Comparison of ENCODE assay signal across 18 cellular contexts in the genomic region with DNA sequence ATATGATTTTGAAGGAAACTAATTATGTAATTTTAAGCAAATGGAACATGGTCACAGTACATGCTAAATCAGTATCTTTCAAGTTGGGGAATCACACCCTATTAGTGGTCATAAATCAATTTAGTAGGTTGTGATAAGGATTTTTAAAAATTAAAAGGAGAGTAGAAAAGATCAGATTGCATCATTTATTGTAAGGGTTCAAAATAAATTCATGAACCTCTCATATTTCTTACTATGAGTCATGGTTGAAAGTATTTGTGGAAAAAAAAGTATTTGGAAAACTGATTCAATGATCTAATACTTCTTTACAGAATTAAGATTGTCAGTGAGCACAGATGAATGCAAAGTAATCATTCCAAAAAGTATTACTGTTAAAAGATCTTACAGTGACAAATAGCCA. TPM values are rescaled to one million over a fixed set of nuclear protein-coding genes. Genes with fewer than 3 reads are reported as not detected.
DNase-seq lines count a peak whose midpoint lies in the region; ATAC-seq, FAIRE-seq and TF ChIP-seq lines count a peak whose summit lies in the region.
"Had no signal": no experiment of that assay in that cellular context is flagged by ENCODE, and none has a peak within 500 bp of the region (broad histone marks: within the 10 kb centered on the region; RNA-seq: fewer than 3 reads in every experiment).

No MANE protein-coding gene starts in this region.

- no peak overlapping the region for H3K23ac ChIP-seq in trophoblast cell (ENCODE audit: low read length)

- H4K12ac ChIP-seq in trophoblast cell (ENCODE audit: low read depth, low read length), result no peak overlapping the region

- TF ChIP-seq EP300 in HepG2 (IDR thresholded peaks at IDR 0.05; ENCODE audit: low read depth in 2 of 2, low read length in 2 of 2) (no peak), HepG2 (CRISPR knock-in tag; IDR thresholded peaks at IDR 0.05; ENCODE audit: borderline replicate concordance) (no peak)

- H3K18ac ChIP-seq in trophoblast cell (ENCODE audit: low read length), result no peak overlapping the region

- no peaks in the 10 kb centered on the region for H3K79me1 ChIP-seq in trophoblast cell (ENCODE audit: low read length)

- no peak overlapping the region for H2BK12ac ChIP-seq in trophoblast cell (ENCODE audit: low read length)

- FAIRE-seq in HepG2 (lab: Jason Lieb, UNC), result no peak

- H3K4me3 ChIP-seq in HepG2 (replicated peaks in 1 of 3; ENCODE audit: insufficient read depth in 1 of 3, low read depth in 2 of 3, low read length in 3 of 3) (no peak overlapping the region), right lobe of liver (no peak overlapping the region), fibroblast of mammary gland (ENCODE audit: control insufficient read depth, low read depth, low read length) (no peak overlapping the region), trophoblast cell (ENCODE audit: low read depth, low read length) (no peak overlapping the region)
- H3K4me3 ChIP-seq: colonic mucosa, esophagus squamous epithelium, sigmoid colon, uterus had no signal

- H4K20me1 ChIP-seq in HepG2 (ENCODE audit: insufficient read depth, low read length), result no peaks in the 10 kb centered on the region

- DNase-seq in HepG2 (ENCODE audit: low spot score) (no peak), right lobe of liver (no peak), fibroblast of mammary gland (ENCODE audit: low read depth) (peak; percentile 43), trophoblast cell (no peak), left lobe of liver (ENCODE audit: low spot score) (no peak)
- DNase-seq: colonic mucosa; esophagus squamous epithelium; NCI-H1694 treated with DMSO at 0.1 percent for 48 hours; NCI-H524 treated with DMSO at 0.1 percent for 48 hours; OCI-M1; sigmoid colon; stimulated activated naive CD4-positive, alpha-beta T cell; SW 1271; uterus had no signal

- H2BK5ac ChIP-seq in trophoblast cell (ENCODE audit: low read depth, low read length, poor library complexity), result no peak overlapping the region

- TF ChIP-seq RAD21 in HepG2 (CRISPR knock-in tag; IDR thresholded peaks at IDR 0.05), result no peak

- TF ChIP-seq POLR2A in HepG2 (IDR thresholded peaks at IDR 0.05; ENCODE audit: insufficient read depth in 1 of 2, low read depth in 2 of 2, low read length in 2 of 2) (no peak), right lobe of liver (IDR thresholded peaks at IDR 0.05) (no peak)

- no peaks in the 10 kb centered on the region for H3K9me3 Mint-ChIP-seq in activated naive CD8-positive, alpha-beta T cell (ENCODE audit: low read depth)

- no peak overlapping the region for H3K4me3 Mint-ChIP-seq in activated naive CD8-positive, alpha-beta T cell

- H3K4me1 Mint-ChIP-seq in activated naive CD8-positive, alpha-beta T cell (ENCODE audit: low read depth), result peaks cover 50% of the 10 kb centered on the region

- CTCF ChIA-PET in HepG2 (lab: Yijun Ruan, JAX; ENCODE audit: low intra/inter-chr PET ratio, low total read pairs), result no interaction called here

- H3K4me1 ChIP-seq in HepG2 (ENCODE audit: insufficient read depth, low read length) (peaks cover 32% of the 10 kb centered on the region), right lobe of liver (peaks cover 0 to 4% (median 0%) of the 10 kb centered on the region in 4 donors), trophoblast cell (ENCODE audit: control insufficient read depth in 1 of 2, insufficient read depth in 2 of 2, low read length in 2 of 2) (no peaks in the 10 kb centered on the region)
- H3K4me1 ChIP-seq: colonic mucosa, uterus had no signal

- POLR2A ChIA-PET in HepG2 (lab: Yijun Ruan, JAX), result no interaction called here

- intact Hi-C loops in HepG2 (cut with micrococcal nuclease; ENCODE audit: unreplicated experiment) (no loop called here), right lobe of liver (cut with DNase I) (no loop called here)

- H3K27me3 Mint-ChIP-seq in activated naive CD8-positive, alpha-beta T cell, result no peaks in the 10 kb centered on the region

- H2AFZ ChIP-seq in HepG2 (ENCODE audit: low read length) (no peak overlapping the region), trophoblast cell (ENCODE audit: insufficient read depth, low read length, poor library complexity) (no peak overlapping the region)

- H3K4me2 ChIP-seq in HepG2 (ENCODE audit: low read depth, low read length), result no peak overlapping the region
- H3K4me2 ChIP-seq in trophoblast cell (ENCODE audit: low read length), result no peak overlapping the region

- peaks cover 9% of the 10 kb centered on the region for H3K79me2 ChIP-seq in HepG2 (ENCODE audit: insufficient read depth, low read length)
- H3K79me2 ChIP-seq in trophoblast cell (ENCODE audit: control insufficient read depth, insufficient read depth, low read length, poor library complexity), result no peaks in the 10 kb centered on the region

- TF ChIP-seq CTCF in HepG2 (CRISPR knock-in tag; IDR thresholded peaks at IDR 0.05) (no peak), right lobe of liver (IDR thresholded peaks at IDR 0.05) (no peak), fibroblast of mammary gland (conservative IDR thresholded peaks at IDR 0.05; ENCODE audit: control insufficient read depth, insufficient read depth, low read depth, low read length) (no peak)

- H3K36me3 Mint-ChIP-seq in activated naive CD8-positive, alpha-beta T cell, result peaks cover 13% of the 10 kb centered on the region

- in situ Hi-C loops in HepG2 (cut with HindIII; ENCODE audit: extremely low pct_ligation_motif_present, low pct_unique_long_range_greater_than_20kb), result no loop called here

- no peak overlapping the region for H4K91ac ChIP-seq in trophoblast cell (ENCODE audit: low read depth, low read length)

- no peak overlapping the region for H3K27ac ChIP-seq in HepG2 (ENCODE audit: extremely low read length, insufficient read depth, low read length)
- no peak overlapping the region for H3K27ac ChIP-seq in right lobe of liver
- no peak overlapping the region for H3K27ac ChIP-seq in trophoblast cell (ENCODE audit: low read depth, low read length)
- H3K27ac ChIP-seq: colonic mucosa, esophagus squamous epithelium, sigmoid colon had no signal

- no peak overlapping the region for H3K4ac ChIP-seq in trophoblast cell (ENCODE audit: low read depth, low read length)

- H3K9ac ChIP-seq in HepG2 (ENCODE audit: insufficient read depth, low read depth, low read length) (no peak overlapping the region), trophoblast cell (ENCODE audit: low read length) (no peak overlapping the region)

- no peak overlapping the region for H3K14ac ChIP-seq in trophoblast cell (ENCODE audit: low read length)

- H3K9me3 ChIP-seq in HepG2 (ENCODE audit: low read length) (no peaks in the 10 kb centered on the region), right lobe of liver (no peaks in the 10 kb centered on the region), trophoblast cell (ENCODE audit: insufficient read depth, low read depth, low read length) (no peaks in the 10 kb centered on the region)
- H3K9me3 ChIP-seq: colonic mucosa, esophagus squamous epithelium, neutrophil, sigmoid colon, uterus had no signal

- no peak overlapping the region for H4K8ac ChIP-seq in trophoblast cell (ENCODE audit: low read depth, low read length)

- peaks cover 2 to 9% of the 10 kb centered on the region in 2 experiments; a peak in 4 of 5 replicates for H3K36me3 ChIP-seq in HepG2 (replicated peaks in 1 of 2; ENCODE audit: control insufficient read depth in 1 of 2, insufficient read depth in 2 of 2, low read length in 2 of 2)
- H3K36me3 ChIP-seq in right lobe of liver, result peaks cover 0 to 15% (median 0%) of the 10 kb centered on the region in 4 donors
- H3K36me3 ChIP-seq in trophoblast cell (ENCODE audit: control insufficient read depth in 1 of 2, insufficient read depth in 2 of 2, low read length in 2 of 2), result peaks cover 7 to 9% of the 10 kb centered on the region in 2 experiments
- H3K36me3 ChIP-seq: colonic mucosa, uterus had no signal

- no TSS peak for BruUV-seq in HepG2 (replicated peaks; lab: Mats Ljungman, UMichigan)

- no peak overlapping the region for H2BK120ac ChIP-seq in trophoblast cell (ENCODE audit: insufficient read depth, low read length, poor library complexity)

- H2AK5ac ChIP-seq in trophoblast cell (ENCODE audit: low read length), result no peak overlapping the region

- H3K27ac Mint-ChIP-seq in activated naive CD8-positive, alpha-beta T cell, result peak overlapping the region; percentile 96

- H3K27me3 ChIP-seq in HepG2 (ENCODE audit: control insufficient read depth in 1 of 2, insufficient read depth in 2 of 2, low read length in 2 of 2), result no peaks in the 10 kb centered on the region
- no peaks in the 10 kb centered on the region for H3K27me3 ChIP-seq in right lobe of liver
- H3K27me3 ChIP-seq in trophoblast cell (ENCODE audit: insufficient read depth, low read length), result no peaks in the 10 kb centered on the region
- H3K27me3 ChIP-seq: colonic mucosa, esophagus squamous epithelium, neutrophil, sigmoid colon, uterus had no signal

- no peak for ATAC-seq in HepG2
- ATAC-seq in right lobe of liver, result no peak
- ATAC-seq in left lobe of liver, result no peak
- ATAC-seq in GM19324 (IDR thresholded peaks at IDR 0.05; ENCODE audit: low FRiP score, unreplicated experiment), result no peak
- ATAC-seq in GM21529 (IDR thresholded peaks at IDR 0.05; ENCODE audit: unreplicated experiment), result no peak

RNA-seq across cellular contexts. Expression of gene ADSS2, which starts 14.6 kb away (rescaled TPM):
- total RNA-seq in HepG2 (2016; rRNA removed; fragmentation: Illumina TruSeq; extraction: Trizol), result 43.4 and 63.3 TPM in 2 replicates
- total RNA-seq in HepG2 (2016; cell fraction: cytosol; rRNA removed; fragmentation: Illumina TruSeq; extraction: Trizol; ENCODE audit: low read depth), result 11.6 and 14.5 TPM in 2 replicates
- 47.0 and 64.0 TPM in 2 replicates for total RNA-seq in HepG2 (2016; cell fraction: insoluble cytoplasmic fraction; rRNA removed; fragmentation: Illumina TruSeq; extraction: Trizol)
- total RNA-seq in HepG2 (2016; cell fraction: membrane; rRNA removed; fragmentation: Illumina TruSeq; extraction: Trizol), result 23.6 and 26.8 TPM in 2 replicates
- total RNA-seq in HepG2 (2016; cell fraction: nucleus; rRNA removed; fragmentation: Illumina TruSeq; extraction: Trizol), result 27.5 and 30.7 TPM in 2 replicates
- 11.7 and 15.1 TPM in 2 replicates for polyA plus RNA-seq in HepG2 (2011; rRNA removed)
- polyA plus RNA-seq in HepG2 (2011; cell fraction: cytosol; rRNA removed), result 7.7 and 10.1 TPM in 2 replicates
- 5.4 and 8.1 TPM in 2 replicates for polyA plus RNA-seq in HepG2 (2011; cell fraction: nucleus; rRNA removed)
- polyA plus RNA-seq in HepG2 (2012), result 21.7 and 29.2 TPM in 2 replicates
- 5.4 and 6.0 TPM in 2 replicates for polyA plus RNA-seq in HepG2 (2016; cell fraction: cytosol; fragmentation: Illumina TruSeq; extraction: Trizol; ENCODE audit: low read depth)
- 54.5 and 59.4 TPM in 2 replicates for polyA plus RNA-seq in HepG2 (2016; cell fraction: insoluble cytoplasmic fraction; fragmentation: Illumina TruSeq; extraction: Trizol; ENCODE audit: low read depth)
- 12.4 and 14.9 TPM in 2 replicates for polyA plus RNA-seq in HepG2 (2016; cell fraction: membrane; fragmentation: Illumina TruSeq; extraction: Trizol; ENCODE audit: low read depth)
- polyA plus RNA-seq in HepG2 (2016; cell fraction: nucleus; fragmentation: Illumina TruSeq; extraction: Trizol; ENCODE audit: insufficient read depth, low read depth), result 30.0 and 30.6 TPM in 2 replicates
- polyA minus RNA-seq in HepG2 (2011; rRNA and poly(A)+ RNA removed; ENCODE audit: low replicate concordance), result 6.8 and 9.4 TPM in 2 replicates
- polyA minus RNA-seq in HepG2 (2011; cell fraction: cytosol; rRNA and poly(A)+ RNA removed), result 14.9 and 15.1 TPM in 2 replicates
- 27.2 and 30.6 TPM in 2 replicates for polyA minus RNA-seq in HepG2 (2011; cell fraction: nucleus; rRNA and poly(A)+ RNA removed)
- total RNA-seq in right lobe of liver, result 10 to 100 TPM in 5 of 6 experiments, 1 to 10 TPM in 1; 9.8 to 16.1 (median 14.5) TPM
- polyA plus RNA-seq in trophoblast cell (2013), result 26.4 TPM in 2 replicates
- 9.3 TPM for total RNA-seq in left lobe of liver

RNA-seq across cellular contexts. Expression of gene CATSPERE, which starts 24.0 kb away (rescaled TPM):
- total RNA-seq in HepG2 (2016; rRNA removed; fragmentation: Illumina TruSeq; extraction: Trizol), result 0.15 and 0.51 TPM in 2 replicates
- 0.81 and 1.5 TPM in 2 replicates for total RNA-seq in HepG2 (2016; cell fraction: cytosol; rRNA removed; fragmentation: Illumina TruSeq; extraction: Trizol; ENCODE audit: low read depth)
- 0.07 and 0.39 TPM in 2 replicates for total RNA-seq in HepG2 (2016; cell fraction: insoluble cytoplasmic fraction; rRNA removed; fragmentation: Illumina TruSeq; extraction: Trizol)
- 0.76 and 1.1 TPM in 2 replicates for total RNA-seq in HepG2 (2016; cell fraction: membrane; rRNA removed; fragmentation: Illumina TruSeq; extraction: Trizol)
- total RNA-seq in HepG2 (2016; cell fraction: nucleus; rRNA removed; fragmentation: Illumina TruSeq; extraction: Trizol), result 0.94 and 1.4 TPM in 2 replicates
- 0.26 and 0.34 TPM in 2 replicates for polyA plus RNA-seq in HepG2 (2011; rRNA removed)
- 0.01 and 0.12 TPM in 2 replicates for polyA plus RNA-seq in HepG2 (2011; cell fraction: cytosol; rRNA removed)
- 0.90 and 1.5 TPM in 2 replicates for polyA plus RNA-seq in HepG2 (2011; cell fraction: nucleus; rRNA removed)
- polyA plus RNA-seq in HepG2 (2012), result 0.21 and 0.31 TPM in 2 replicates
- not detected in 2 replicates for polyA plus RNA-seq in HepG2 (2016; cell fraction: cytosol; fragmentation: Illumina TruSeq; extraction: Trizol; ENCODE audit: low read depth)
- polyA plus RNA-seq in HepG2 (2016; cell fraction: insoluble cytoplasmic fraction; fragmentation: Illumina TruSeq; extraction: Trizol; ENCODE audit: low read depth), result not detected in 2 replicates
- polyA plus RNA-seq in HepG2 (2016; cell fraction: membrane; fragmentation: Illumina TruSeq; extraction: Trizol; ENCODE audit: low read depth), result not detected in 2 replicates
- polyA plus RNA-seq in HepG2 (2016; cell fraction: nucleus; fragmentation: Illumina TruSeq; extraction: Trizol; ENCODE audit: insufficient read depth, low read depth), result 0.64 and 1.1 TPM in 2 replicates
- 1.4 TPM in 2 replicates for polyA minus RNA-seq in HepG2 (2011; rRNA and poly(A)+ RNA removed; ENCODE audit: low replicate concordance)
- polyA minus RNA-seq in HepG2 (2011; cell fraction: cytosol; rRNA and poly(A)+ RNA removed), result not detected in 2 replicates
- polyA minus RNA-seq in HepG2 (2011; cell fraction: nucleus; rRNA and poly(A)+ RNA removed), result 2.1 and 2.3 TPM in 2 replicates
- total RNA-seq in right lobe of liver, result 1 to 10 TPM in 2 of 6 experiments, under 1 TPM in 4; 0.31 to 1.3 (median 0.70) TPM
- 0.12 and 0.24 TPM in 2 replicates for polyA plus RNA-seq in trophoblast cell (2013)
- 1.2 TPM for total RNA-seq in left lobe of liver
